Comparison of ENCODE assay signal across 1 cellular context in genomic region chr2:20351555-20352229, GRCh38.
TF ChIP-seq lines count a peak whose summit lies in the region.

No MANE protein-coding gene starts in this region.

TF ChIP-seq in HepG2, 621 proteins besides CTCF, POLR2A, EP300 and RAD21 (continued from another document and continues in another):
- TF ChIP-seq TIGD3 (CRISPR knock-in tag; IDR thresholded peaks at IDR 0.05; ENCODE audit: borderline replicate concordance) (no peak), NFE2L1 (CRISPR knock-in tag; IDR thresholded peaks at IDR 0.05; ENCODE audit: borderline replicate concordance) (no peak), EZH2 (conservative IDR thresholded peaks at IDR 0.05; ENCODE audit: low read depth, low read length) (no peak), ARID2 (CRISPR knock-in tag; IDR thresholded peaks at IDR 0.05; ENCODE audit: borderline replicate concordance) (no peak; the same call in 1 of the 2 replicates), ZZZ3 (CRISPR knock-in tag; IDR thresholded peaks at IDR 0.05; ENCODE audit: borderline replicate concordance) (no peak), ZNF891 (CRISPR knock-in tag; IDR thresholded peaks at IDR 0.05) (no peak), ISX (CRISPR knock-in tag; conservative IDR thresholded peaks at IDR 0.05) (no peak), WIZ (CRISPR knock-in tag; IDR thresholded peaks at IDR 0.05) (no peak), ZNF773 (CRISPR knock-in tag; IDR thresholded peaks at IDR 0.05; ENCODE audit: borderline replicate concordance) (no peak), HNF4A (CRISPR knock-in tag; IDR thresholded peaks at IDR 0.05) (peak; percentile 36), MYNN (CRISPR knock-in tag; IDR thresholded peaks at IDR 0.05; ENCODE audit: low read depth) (no peak), ZNF276 (CRISPR knock-in tag; IDR thresholded peaks at IDR 0.05; ENCODE audit: low read depth) (no peak), PRMT3 (CRISPR knock-in tag; IDR thresholded peaks at IDR 0.05; ENCODE audit: borderline replicate concordance, low read depth) (0 out of 2 replicates have a peak, but pooled peaks have one; percentile 30), CSRNP2 (CRISPR knock-in tag; conservative IDR thresholded peaks at IDR 0.05; ENCODE audit: low read depth) (no peak), RFX3 (CRISPR knock-in tag; IDR thresholded peaks at IDR 0.05) (no peak), ERF (CRISPR knock-in tag; IDR thresholded peaks at IDR 0.05) (no peak), ZNF432 (CRISPR knock-in tag; IDR thresholded peaks at IDR 0.05; ENCODE audit: borderline replicate concordance) (no peak), HNRNPLL (IDR thresholded peaks at IDR 0.05; ENCODE audit: low read depth, low read length, poor library complexity, severe bottlenecking) (no peak), CERS6 (CRISPR knock-in tag; IDR thresholded peaks at IDR 0.05) (no peak), KLF6 (CRISPR knock-in tag; IDR thresholded peaks at IDR 0.05) (no peak), ZNF879 (CRISPR knock-in tag; IDR thresholded peaks at IDR 0.05) (peak; percentile 36; the same call in 1 of the 2 replicates), CREBL2 (CRISPR knock-in tag; IDR thresholded peaks at IDR 0.05; ENCODE audit: borderline replicate concordance) (no peak), RXRB (CRISPR knock-in tag; IDR thresholded peaks at IDR 0.05; ENCODE audit: borderline replicate concordance) (no peak), JARID2 (CRISPR knock-in tag; IDR thresholded peaks at IDR 0.05; ENCODE audit: insufficient replicate concordance) (no peak), CREB1 (IDR thresholded peaks at IDR 0.05) (no peak), CREB1 (CRISPR knock-in tag; IDR thresholded peaks at IDR 0.05) (peak; percentile 15; the same call in 1 of the 2 replicates), ZNF616 (CRISPR knock-in tag; IDR thresholded peaks at IDR 0.05; ENCODE audit: low read depth) (no peak), TRIM24 (CRISPR knock-in tag; IDR thresholded peaks at IDR 0.05) (no peak), JDP2 (CRISPR knock-in tag; IDR thresholded peaks at IDR 0.05; ENCODE audit: borderline replicate concordance) (no peak), RARA (CRISPR knock-in tag; IDR thresholded peaks at IDR 0.05) (peak; percentile 41), ZSCAN31 (CRISPR knock-in tag; IDR thresholded peaks at IDR 0.05; ENCODE audit: low read depth) (no peak), ZNF790 (CRISPR knock-in tag; IDR thresholded peaks at IDR 0.05; ENCODE audit: borderline replicate concordance) (no peak), ZNF652 (CRISPR knock-in tag; IDR thresholded peaks at IDR 0.05; ENCODE audit: borderline replicate concordance, low read depth) (no peak; the same call in 1 of the 2 replicates), FOSL2 (CRISPR knock-in tag; IDR thresholded peaks at IDR 0.05) (peak; percentile 37), IRF2 (CRISPR knock-in tag; IDR thresholded peaks at IDR 0.05) (peak; percentile 40; the same call in 1 of the 2 replicates), RBM39 (IDR thresholded peaks at IDR 0.05; ENCODE audit: low read depth, low read length, poor library complexity, severe bottlenecking) (no peak), DMAP1 (CRISPR knock-in tag; IDR thresholded peaks at IDR 0.05) (no peak), FOXA1 (IDR thresholded peaks at IDR 0.05) (no peak), FOXA1 (CRISPR knock-in tag; IDR thresholded peaks at IDR 0.05) (peak; percentile 88), CBX2 (IDR thresholded peaks at IDR 0.05; ENCODE audit: low read depth, low read length) (no peak), CBX2 (CRISPR knock-in tag; IDR thresholded peaks at IDR 0.05; ENCODE audit: low read depth) (no peak), NCOR1 (IDR thresholded peaks at IDR 0.05; ENCODE audit: borderline replicate concordance, low read length) (no peak)
- TF ChIP-seq, protein P1, sequence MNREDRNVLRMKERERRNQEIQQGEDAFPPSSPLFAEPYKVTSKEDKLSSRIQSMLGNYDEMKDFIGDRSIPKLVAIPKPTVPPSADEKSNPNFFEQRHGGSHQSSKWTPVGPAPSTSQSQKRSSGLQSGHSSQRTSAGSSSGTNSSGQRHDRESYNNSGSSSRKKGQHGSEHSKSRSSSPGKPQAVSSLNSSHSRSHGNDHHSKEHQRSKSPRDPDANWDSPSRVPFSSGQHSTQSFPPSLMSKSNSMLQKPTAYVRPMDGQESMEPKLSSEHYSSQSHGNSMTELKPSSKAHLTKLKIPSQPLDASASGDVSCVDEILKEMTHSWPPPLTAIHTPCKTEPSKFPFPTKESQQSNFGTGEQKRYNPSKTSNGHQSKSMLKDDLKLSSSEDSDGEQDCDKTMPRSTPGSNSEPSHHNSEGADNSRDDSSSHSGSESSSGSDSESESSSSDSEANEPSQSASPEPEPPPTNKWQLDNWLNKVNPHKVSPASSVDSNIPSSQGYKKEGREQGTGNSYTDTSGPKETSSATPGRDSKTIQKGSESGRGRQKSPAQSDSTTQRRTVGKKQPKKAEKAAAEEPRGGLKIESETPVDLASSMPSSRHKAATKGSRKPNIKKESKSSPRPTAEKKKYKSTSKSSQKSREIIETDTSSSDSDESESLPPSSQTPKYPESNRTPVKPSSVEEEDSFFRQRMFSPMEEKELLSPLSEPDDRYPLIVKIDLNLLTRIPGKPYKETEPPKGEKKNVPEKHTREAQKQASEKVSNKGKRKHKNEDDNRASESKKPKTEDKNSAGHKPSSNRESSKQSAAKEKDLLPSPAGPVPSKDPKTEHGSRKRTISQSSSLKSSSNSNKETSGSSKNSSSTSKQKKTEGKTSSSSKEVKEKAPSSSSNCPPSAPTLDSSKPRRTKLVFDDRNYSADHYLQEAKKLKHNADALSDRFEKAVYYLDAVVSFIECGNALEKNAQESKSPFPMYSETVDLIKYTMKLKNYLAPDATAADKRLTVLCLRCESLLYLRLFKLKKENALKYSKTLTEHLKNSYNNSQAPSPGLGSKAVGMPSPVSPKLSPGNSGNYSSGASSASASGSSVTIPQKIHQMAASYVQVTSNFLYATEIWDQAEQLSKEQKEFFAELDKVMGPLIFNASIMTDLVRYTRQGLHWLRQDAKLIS (CRISPR knock-in tag; IDR thresholded peaks at IDR 0.05) = no peak
- TF ChIP-seq, protein P2, sequence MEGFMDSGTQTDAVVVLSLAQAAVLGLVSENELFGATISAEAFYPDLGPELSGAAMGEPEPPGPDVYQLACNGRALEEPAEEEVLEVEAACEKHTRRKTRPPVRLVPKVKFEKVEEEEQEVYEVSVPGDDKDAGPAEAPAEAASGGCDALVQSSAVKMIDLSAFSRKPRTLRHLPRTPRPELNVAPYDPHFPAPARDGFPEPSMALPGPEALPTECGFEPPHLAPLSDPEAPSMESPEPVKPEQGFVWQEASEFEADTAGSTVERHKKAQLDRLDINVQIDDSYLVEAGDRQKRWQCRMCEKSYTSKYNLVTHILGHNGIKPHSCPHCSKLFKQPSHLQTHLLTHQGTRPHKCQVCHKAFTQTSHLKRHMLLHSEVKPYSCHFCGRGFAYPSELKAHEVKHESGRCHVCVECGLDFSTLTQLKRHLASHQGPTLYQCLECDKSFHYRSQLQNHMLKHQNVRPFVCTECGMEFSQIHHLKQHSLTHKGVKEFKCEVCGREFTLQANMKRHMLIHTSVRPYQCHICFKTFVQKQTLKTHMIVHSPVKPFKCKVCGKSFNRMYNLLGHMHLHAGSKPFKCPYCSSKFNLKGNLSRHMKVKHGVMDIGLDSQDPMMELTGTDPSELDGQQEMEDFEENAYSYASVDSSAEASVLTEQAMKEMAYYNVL (CRISPR knock-in tag; IDR thresholded peaks at IDR 0.05; ENCODE audit: borderline replicate concordance) = 0 out of 2 replicates have a peak, but pooled peaks have one; percentile 33
- TF ChIP-seq, protein P3, sequence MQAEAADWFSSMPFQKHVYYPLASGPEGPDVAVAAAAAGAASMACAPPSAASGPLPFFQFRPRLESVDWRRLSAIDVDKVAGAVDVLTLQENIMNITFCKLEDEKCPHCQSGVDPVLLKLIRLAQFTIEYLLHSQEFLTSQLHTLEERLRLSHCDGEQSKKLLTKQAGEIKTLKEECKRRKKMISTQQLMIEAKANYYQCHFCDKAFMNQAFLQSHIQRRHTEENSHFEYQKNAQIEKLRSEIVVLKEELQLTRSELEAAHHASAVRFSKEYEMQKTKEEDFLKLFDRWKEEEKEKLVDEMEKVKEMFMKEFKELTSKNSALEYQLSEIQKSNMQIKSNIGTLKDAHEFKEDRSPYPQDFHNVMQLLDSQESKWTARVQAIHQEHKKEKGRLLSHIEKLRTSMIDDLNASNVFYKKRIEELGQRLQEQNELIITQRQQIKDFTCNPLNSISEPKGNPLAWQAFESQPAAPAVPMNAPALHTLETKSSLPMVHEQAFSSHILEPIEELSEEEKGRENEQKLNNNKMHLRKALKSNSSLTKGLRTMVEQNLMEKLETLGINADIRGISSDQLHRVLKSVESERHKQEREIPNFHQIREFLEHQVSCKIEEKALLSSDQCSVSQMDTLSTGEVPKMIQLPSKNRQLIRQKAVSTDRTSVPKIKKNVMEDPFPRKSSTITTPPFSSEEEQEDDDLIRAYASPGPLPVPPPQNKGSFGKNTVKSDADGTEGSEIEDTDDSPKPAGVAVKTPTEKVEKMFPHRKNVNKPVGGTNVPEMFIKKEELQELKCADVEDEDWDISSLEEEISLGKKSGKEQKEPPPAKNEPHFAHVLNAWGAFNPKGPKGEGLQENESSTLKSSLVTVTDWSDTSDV (CRISPR knock-in tag; IDR thresholded peaks at IDR 0.05) = no peak
- TF ChIP-seq, protein P4, sequence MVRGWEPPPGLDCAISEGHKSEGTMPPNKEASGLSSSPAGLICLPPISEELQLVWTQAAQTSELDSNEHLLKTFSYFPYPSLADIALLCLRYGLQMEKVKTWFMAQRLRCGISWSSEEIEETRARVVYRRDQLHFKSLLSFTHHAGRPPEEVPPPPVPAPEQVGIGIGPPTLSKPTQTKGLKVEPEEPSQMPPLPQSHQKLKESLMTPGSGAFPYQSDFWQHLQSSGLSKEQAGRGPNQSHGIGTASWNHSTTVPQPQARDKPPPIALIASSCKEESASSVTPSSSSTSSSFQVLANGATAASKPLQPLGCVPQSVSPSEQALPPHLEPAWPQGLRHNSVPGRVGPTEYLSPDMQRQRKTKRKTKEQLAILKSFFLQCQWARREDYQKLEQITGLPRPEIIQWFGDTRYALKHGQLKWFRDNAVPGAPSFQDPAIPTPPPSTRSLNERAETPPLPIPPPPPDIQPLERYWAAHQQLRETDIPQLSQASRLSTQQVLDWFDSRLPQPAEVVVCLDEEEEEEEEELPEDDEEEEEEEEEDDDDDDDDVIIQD (CRISPR knock-in tag; IDR thresholded peaks at IDR 0.05; ENCODE audit: low read depth) = no peak; the same call in 1 of the 2 replicates
- TF ChIP-seq, protein P5, sequence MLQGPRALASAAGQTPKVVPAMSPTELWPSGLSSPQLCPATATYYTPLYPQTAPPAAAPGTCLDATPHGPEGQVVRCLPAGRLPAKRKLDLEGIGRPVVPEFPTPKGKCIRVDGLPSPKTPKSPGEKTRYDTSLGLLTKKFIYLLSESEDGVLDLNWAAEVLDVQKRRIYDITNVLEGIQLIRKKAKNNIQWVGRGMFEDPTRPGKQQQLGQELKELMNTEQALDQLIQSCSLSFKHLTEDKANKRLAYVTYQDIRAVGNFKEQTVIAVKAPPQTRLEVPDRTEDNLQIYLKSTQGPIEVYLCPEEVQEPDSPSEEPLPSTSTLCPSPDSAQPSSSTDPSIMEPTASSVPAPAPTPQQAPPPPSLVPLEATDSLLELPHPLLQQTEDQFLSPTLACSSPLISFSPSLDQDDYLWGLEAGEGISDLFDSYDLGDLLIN (CRISPR knock-in tag; IDR thresholded peaks at IDR 0.05; ENCODE audit: borderline replicate concordance) = no peak
